Comparison of ENCODE assay signal across 3 cellular contexts in the genomic region with DNA sequence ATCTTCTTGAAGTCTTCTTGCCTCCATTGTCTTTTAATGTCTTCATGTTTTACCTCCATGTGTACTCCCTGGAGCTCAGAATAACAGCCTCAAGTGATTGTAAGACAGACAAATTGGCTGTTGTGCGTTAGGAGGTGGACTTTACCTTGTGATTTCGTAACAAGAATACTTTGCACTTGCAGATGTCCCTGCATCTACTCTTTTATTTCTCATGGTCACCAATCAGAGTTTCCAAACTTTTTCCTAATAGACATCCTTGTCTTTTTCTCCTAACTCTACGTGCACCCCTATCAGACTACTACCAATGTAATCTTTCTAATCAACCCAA.
TF ChIP-seq lines count a peak whose summit lies in the region.

No MANE protein-coding gene starts in this region.

TF ChIP-seq in A549, 52 proteins besides CTCF, POLR2A, EP300 and RAD21:
- peak in 1 of 2 experiments; percentile 45; a peak in 2 of 4 replicates for TF ChIP-seq CEBPB (IDR thresholded peaks at IDR 0.05)
- TF ChIP-seq, protein P1, sequence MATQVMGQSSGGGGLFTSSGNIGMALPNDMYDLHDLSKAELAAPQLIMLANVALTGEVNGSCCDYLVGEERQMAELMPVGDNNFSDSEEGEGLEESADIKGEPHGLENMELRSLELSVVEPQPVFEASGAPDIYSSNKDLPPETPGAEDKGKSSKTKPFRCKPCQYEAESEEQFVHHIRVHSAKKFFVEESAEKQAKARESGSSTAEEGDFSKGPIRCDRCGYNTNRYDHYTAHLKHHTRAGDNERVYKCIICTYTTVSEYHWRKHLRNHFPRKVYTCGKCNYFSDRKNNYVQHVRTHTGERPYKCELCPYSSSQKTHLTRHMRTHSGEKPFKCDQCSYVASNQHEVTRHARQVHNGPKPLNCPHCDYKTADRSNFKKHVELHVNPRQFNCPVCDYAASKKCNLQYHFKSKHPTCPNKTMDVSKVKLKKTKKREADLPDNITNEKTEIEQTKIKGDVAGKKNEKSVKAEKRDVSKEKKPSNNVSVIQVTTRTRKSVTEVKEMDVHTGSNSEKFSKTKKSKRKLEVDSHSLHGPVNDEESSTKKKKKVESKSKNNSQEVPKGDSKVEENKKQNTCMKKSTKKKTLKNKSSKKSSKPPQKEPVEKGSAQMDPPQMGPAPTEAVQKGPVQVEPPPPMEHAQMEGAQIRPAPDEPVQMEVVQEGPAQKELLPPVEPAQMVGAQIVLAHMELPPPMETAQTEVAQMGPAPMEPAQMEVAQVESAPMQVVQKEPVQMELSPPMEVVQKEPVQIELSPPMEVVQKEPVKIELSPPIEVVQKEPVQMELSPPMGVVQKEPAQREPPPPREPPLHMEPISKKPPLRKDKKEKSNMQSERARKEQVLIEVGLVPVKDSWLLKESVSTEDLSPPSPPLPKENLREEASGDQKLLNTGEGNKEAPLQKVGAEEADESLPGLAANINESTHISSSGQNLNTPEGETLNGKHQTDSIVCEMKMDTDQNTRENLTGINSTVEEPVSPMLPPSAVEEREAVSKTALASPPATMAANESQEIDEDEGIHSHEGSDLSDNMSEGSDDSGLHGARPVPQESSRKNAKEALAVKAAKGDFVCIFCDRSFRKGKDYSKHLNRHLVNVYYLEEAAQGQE (IDR thresholded peaks at IDR 0.05) = no peak
TF ChIP-seq in A549: peak in this region for 1.

TF ChIP-seq in K562, 482 proteins besides CTCF, POLR2A, EP300 and RAD21:
- TF ChIP-seq ZNF133 (CRISPR knock-in tag; IDR thresholded peaks at IDR 0.05) = no peak
- TF ChIP-seq, protein P2, sequence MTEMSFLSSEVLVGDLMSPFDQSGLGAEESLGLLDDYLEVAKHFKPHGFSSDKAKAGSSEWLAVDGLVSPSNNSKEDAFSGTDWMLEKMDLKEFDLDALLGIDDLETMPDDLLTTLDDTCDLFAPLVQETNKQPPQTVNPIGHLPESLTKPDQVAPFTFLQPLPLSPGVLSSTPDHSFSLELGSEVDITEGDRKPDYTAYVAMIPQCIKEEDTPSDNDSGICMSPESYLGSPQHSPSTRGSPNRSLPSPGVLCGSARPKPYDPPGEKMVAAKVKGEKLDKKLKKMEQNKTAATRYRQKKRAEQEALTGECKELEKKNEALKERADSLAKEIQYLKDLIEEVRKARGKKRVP (CRISPR knock-in tag; IDR thresholded peaks at IDR 0.05) = no peak
- TF ChIP-seq CSDE1 (IDR thresholded peaks at IDR 0.05) = no peak
- TF ChIP-seq, protein P3, sequence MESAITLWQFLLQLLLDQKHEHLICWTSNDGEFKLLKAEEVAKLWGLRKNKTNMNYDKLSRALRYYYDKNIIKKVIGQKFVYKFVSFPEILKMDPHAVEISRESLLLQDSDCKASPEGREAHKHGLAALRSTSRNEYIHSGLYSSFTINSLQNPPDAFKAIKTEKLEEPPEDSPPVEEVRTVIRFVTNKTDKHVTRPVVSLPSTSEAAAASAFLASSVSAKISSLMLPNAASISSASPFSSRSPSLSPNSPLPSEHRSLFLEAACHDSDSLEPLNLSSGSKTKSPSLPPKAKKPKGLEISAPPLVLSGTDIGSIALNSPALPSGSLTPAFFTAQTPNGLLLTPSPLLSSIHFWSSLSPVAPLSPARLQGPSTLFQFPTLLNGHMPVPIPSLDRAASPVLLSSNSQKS (CRISPR knock-in tag; IDR thresholded peaks at IDR 0.05) = no peak
- TF ChIP-seq ZNF197 (CRISPR knock-in tag; IDR thresholded peaks at IDR 0.05; ENCODE audit: low read depth) = no peak
- TF ChIP-seq RBM39 (optimal IDR thresholded peaks at IDR 0.05; ENCODE audit: low read depth, low read length) = no peak
- TF ChIP-seq CBX1 (IDR thresholded peaks at IDR 0.05; ENCODE audit: low read depth) = no peak
- TF ChIP-seq, protein P4, sequence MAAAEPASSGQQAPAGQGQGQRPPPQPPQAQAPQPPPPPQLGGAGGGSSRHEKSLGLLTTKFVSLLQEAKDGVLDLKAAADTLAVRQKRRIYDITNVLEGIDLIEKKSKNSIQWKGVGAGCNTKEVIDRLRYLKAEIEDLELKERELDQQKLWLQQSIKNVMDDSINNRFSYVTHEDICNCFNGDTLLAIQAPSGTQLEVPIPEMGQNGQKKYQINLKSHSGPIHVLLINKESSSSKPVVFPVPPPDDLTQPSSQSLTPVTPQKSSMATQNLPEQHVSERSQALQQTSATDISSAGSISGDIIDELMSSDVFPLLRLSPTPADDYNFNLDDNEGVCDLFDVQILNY (CRISPR knock-in tag; IDR thresholded peaks at IDR 0.05) = no peak
- TF ChIP-seq, protein P5, sequence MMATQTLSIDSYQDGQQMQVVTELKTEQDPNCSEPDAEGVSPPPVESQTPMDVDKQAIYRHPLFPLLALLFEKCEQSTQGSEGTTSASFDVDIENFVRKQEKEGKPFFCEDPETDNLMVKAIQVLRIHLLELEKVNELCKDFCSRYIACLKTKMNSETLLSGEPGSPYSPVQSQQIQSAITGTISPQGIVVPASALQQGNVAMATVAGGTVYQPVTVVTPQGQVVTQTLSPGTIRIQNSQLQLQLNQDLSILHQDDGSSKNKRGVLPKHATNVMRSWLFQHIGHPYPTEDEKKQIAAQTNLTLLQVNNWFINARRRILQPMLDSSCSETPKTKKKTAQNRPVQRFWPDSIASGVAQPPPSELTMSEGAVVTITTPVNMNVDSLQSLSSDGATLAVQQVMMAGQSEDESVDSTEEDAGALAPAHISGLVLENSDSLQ (IDR thresholded peaks at IDR 0.05) = no peak
- no peak for TF ChIP-seq SREBF2 (CRISPR knock-in tag; IDR thresholded peaks at IDR 0.05)
- no peak for TF ChIP-seq PHF20 (IDR thresholded peaks at IDR 0.05; ENCODE audit: partially characterized antibody)
- no peak for TF ChIP-seq ZEB2 (IDR thresholded peaks at IDR 0.05)
- TF ChIP-seq CHD4 (IDR thresholded peaks at IDR 0.05; ENCODE audit: insufficient read depth, insufficient replicate concordance, low read depth, low read length, poor library complexity, severe bottlenecking) = no peak

TF ChIP-seq in HepG2, 621 proteins besides CTCF, POLR2A, EP300 and RAD21 (continues in another document):
- TF ChIP-seq ZNF614 (CRISPR knock-in tag; IDR thresholded peaks at IDR 0.05; ENCODE audit: borderline replicate concordance) = peak; percentile 67; the same call in 1 of the 2 replicates
- no peak for TF ChIP-seq MTF1 (CRISPR knock-in tag; IDR thresholded peaks at IDR 0.05)
- TF ChIP-seq, protein P6, sequence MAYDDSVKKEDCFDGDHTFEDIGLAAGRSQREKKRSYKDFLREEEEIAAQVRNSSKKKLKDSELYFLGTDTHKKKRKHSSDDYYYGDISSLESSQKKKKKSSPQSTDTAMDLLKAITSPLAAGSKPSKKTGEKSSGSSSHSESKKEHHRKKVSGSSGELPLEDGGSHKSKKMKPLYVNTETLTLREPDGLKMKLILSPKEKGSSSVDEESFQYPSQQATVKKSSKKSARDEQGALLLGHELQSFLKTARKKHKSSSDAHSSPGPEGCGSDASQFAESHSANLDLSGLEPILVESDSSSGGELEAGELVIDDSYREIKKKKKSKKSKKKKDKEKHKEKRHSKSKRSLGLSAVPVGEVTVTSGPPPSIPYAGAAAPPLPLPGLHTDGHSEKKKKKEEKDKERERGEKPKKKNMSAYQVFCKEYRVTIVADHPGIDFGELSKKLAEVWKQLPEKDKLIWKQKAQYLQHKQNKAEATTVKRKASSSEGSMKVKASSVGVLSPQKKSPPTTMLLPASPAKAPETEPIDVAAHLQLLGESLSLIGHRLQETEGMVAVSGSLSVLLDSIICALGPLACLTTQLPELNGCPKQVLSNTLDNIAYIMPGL (CRISPR knock-in tag; IDR thresholded peaks at IDR 0.05; ENCODE audit: borderline replicate concordance in 1 of 2, low read depth in 1 of 2) = 0 out of 4 replicates have a peak, but pooled peaks of 1 of the 2 experiments have one; percentile 11
- TF ChIP-seq, protein P7, sequence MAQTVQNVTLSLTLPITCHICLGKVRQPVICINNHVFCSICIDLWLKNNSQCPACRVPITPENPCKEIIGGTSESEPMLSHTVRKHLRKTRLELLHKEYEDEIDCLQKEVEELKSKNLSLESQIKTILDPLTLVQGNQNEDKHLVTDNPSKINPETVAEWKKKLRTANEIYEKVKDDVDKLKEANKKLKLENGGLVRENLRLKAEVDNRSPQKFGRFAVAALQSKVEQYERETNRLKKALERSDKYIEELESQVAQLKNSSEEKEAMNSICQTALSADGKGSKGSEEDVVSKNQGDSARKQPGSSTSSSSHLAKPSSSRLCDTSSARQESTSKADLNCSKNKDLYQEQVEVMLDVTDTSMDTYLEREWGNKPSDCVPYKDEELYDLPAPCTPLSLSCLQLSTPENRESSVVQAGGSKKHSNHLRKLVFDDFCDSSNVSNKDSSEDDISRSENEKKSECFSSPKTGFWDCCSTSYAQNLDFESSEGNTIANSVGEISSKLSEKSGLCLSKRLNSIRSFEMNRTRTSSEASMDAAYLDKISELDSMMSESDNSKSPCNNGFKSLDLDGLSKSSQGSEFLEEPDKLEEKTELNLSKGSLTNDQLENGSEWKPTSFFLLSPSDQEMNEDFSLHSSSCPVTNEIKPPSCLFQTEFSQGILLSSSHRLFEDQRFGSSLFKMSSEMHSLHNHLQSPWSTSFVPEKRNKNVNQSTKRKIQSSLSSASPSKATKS (CRISPR knock-in tag; IDR thresholded peaks at IDR 0.05) = 0 out of 2 replicates have a peak, but pooled peaks have one; percentile 43
- peak; percentile 37; the same call in 1 of the 2 replicates for TF ChIP-seq FOXO1 (CRISPR knock-in tag; IDR thresholded peaks at IDR 0.05)
- TF ChIP-seq ISL2 (CRISPR knock-in tag; IDR thresholded peaks at IDR 0.05) = peak; percentile 52; the same call in 1 of the 2 replicates
- peak; percentile 69; the same call in 1 of the 2 replicates for TF ChIP-seq ZNF232 (CRISPR knock-in tag; IDR thresholded peaks at IDR 0.05; ENCODE audit: borderline replicate concordance)
- no peak for TF ChIP-seq ARNTL (CRISPR knock-in tag; IDR thresholded peaks at IDR 0.05)
- TF ChIP-seq, protein P8, sequence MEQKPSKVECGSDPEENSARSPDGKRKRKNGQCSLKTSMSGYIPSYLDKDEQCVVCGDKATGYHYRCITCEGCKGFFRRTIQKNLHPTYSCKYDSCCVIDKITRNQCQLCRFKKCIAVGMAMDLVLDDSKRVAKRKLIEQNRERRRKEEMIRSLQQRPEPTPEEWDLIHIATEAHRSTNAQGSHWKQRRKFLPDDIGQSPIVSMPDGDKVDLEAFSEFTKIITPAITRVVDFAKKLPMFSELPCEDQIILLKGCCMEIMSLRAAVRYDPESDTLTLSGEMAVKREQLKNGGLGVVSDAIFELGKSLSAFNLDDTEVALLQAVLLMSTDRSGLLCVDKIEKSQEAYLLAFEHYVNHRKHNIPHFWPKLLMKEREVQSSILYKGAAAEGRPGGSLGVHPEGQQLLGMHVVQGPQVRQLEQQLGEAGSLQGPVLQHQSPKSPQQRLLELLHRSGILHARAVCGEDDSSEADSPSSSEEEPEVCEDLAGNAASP (CRISPR knock-in tag; IDR thresholded peaks at IDR 0.05; ENCODE audit: borderline replicate concordance) = 0 out of 2 replicates have a peak, but pooled peaks have one; percentile 13
- 0 out of 2 replicates have a peak, but pooled peaks have one; percentile 52 for TF ChIP-seq HOXA5 (CRISPR knock-in tag; IDR thresholded peaks at IDR 0.05)
- TF ChIP-seq, protein P9, sequence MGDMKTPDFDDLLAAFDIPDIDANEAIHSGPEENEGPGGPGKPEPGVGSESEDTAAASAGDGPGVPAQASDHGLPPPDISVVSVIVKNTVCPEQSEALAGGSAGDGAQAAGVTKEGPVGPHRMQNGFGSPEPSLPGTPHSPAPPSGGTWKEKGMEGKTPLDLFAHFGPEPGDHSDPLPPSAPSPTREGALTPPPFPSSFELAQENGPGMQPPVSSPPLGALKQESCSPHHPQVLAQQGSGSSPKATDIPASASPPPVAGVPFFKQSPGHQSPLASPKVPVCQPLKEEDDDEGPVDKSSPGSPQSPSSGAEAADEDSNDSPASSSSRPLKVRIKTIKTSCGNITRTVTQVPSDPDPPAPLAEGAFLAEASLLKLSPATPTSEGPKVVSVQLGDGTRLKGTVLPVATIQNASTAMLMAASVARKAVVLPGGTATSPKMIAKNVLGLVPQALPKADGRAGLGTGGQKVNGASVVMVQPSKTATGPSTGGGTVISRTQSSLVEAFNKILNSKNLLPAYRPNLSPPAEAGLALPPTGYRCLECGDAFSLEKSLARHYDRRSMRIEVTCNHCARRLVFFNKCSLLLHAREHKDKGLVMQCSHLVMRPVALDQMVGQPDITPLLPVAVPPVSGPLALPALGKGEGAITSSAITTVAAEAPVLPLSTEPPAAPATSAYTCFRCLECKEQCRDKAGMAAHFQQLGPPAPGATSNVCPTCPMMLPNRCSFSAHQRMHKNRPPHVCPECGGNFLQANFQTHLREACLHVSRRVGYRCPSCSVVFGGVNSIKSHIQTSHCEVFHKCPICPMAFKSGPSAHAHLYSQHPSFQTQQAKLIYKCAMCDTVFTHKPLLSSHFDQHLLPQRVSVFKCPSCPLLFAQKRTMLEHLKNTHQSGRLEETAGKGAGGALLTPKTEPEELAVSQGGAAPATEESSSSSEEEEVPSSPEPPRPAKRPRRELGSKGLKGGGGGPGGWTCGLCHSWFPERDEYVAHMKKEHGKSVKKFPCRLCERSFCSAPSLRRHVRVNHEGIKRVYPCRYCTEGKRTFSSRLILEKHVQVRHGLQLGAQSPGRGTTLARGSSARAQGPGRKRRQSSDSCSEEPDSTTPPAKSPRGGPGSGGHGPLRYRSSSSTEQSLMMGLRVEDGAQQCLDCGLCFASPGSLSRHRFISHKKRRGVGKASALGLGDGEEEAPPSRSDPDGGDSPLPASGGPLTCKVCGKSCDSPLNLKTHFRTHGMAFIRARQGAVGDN (CRISPR knock-in tag; IDR thresholded peaks at IDR 0.05) = no peak
- 0 out of 2 replicates have a peak, but pooled peaks have one; percentile 3 for TF ChIP-seq ZNF121 (CRISPR knock-in tag; IDR thresholded peaks at IDR 0.05)
- peak; percentile 56; the same call in 1 of the 2 replicates for TF ChIP-seq SOX5 (CRISPR knock-in tag; IDR thresholded peaks at IDR 0.05; ENCODE audit: borderline replicate concordance)
- no peak for TF ChIP-seq ZNF501 (CRISPR knock-in tag; IDR thresholded peaks at IDR 0.05)
- TF ChIP-seq, protein P10, sequence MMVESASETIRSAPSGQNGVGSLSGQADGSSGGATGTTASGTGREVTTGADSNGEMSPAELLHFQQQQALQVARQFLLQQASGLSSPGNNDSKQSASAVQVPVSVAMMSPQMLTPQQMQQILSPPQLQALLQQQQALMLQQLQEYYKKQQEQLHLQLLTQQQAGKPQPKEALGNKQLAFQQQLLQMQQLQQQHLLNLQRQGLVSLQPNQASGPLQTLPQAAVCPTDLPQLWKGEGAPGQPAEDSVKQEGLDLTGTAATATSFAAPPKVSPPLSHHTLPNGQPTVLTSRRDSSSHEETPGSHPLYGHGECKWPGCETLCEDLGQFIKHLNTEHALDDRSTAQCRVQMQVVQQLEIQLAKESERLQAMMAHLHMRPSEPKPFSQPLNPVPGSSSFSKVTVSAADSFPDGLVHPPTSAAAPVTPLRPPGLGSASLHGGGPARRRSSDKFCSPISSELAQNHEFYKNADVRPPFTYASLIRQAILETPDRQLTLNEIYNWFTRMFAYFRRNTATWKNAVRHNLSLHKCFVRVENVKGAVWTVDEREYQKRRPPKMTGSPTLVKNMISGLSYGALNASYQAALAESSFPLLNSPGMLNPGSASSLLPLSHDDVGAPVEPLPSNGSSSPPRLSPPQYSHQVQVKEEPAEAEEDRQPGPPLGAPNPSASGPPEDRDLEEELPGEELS (CRISPR knock-in tag; IDR thresholded peaks at IDR 0.05) = 0 out of 2 replicates have a peak, but pooled peaks have one; percentile 50
- 0 out of 2 replicates have a peak, but pooled peaks have one; percentile 38 for TF ChIP-seq ZNF264 (CRISPR knock-in tag; IDR thresholded peaks at IDR 0.05)
- TF ChIP-seq, protein P11, sequence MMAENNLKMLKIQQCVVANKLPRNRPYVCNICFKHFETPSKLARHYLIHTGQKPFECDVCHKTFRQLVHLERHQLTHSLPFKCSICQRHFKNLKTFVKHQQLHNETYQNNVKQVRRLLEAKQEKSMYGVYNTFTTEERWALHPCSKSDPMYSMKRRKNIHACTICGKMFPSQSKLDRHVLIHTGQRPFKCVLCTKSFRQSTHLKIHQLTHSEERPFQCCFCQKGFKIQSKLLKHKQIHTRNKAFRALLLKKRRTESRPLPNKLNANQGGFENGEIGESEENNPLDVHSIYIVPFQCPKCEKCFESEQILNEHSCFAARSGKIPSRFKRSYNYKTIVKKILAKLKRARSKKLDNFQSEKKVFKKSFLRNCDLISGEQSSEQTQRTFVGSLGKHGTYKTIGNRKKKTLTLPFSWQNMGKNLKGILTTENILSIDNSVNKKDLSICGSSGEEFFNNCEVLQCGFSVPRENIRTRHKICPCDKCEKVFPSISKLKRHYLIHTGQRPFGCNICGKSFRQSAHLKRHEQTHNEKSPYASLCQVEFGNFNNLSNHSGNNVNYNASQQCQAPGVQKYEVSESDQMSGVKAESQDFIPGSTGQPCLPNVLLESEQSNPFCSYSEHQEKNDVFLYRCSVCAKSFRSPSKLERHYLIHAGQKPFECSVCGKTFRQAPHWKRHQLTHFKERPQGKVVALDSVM (CRISPR knock-in tag; IDR thresholded peaks at IDR 0.05) = peak; percentile 64; the same call in 1 of the 2 replicates
